In the genomic region with DNA sequence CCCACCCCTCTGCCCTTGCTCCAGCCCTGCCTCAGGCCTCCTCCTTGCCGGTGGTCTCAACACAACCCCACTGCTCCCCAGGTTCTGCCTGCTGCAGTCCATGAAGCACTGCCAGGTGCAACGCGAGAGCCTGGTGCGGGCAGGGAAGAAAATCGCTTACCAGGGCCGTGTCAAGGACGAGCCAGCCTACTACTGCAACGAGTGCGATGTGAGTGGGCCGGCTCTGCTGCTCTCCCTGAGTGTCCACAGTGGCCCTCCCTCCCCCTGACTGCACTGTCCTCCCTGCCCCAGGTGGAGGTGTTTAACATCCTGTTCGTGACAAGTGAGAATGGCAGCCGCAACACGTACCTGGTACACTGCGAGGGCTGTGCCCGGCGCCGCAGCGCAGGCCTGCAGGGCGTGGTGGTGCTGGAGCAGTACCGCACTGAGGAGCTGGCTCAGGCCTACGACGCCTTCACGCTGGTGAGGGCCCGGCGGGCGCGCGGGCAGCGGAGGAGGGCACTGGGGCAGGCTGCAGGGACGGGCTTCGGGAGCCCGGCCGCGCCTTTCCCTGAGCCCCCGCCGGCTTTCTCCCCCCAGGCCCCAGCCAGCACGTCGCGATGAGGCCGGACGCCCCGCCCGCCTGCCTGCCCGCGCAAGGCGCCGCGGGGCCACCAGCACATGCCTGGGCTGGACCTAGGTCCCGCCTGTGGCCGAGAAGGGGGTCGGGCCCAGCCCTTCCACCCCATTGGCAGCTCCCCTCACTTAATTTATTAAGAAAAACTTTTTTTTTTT, we compare ENCODE assay signal across 14 cellular contexts. TPM values are rescaled to one million over a fixed set of nuclear protein-coding genes. Genes with fewer than 3 reads are reported as not detected.
DNase-seq lines count a peak whose midpoint lies in the region; ATAC-seq and TF ChIP-seq lines count a peak whose summit lies in the region.
"Had no signal": no experiment of that assay in that cellular context is flagged by ENCODE, and none has a peak within 500 bp of the region (broad histone marks: within the 10 kb centered on the region; RNA-seq: fewer than 3 reads in every experiment).

No MANE protein-coding gene starts in this region.

- H3K27ac Mint-ChIP-seq in activated CD4-positive, alpha-beta T cell treated with anti-CD3 and anti-CD28 coated beads, Interleukin-2, amount 10 ng/mL, durations not matched to agents 7 days and 5 days: no peak overlapping the region
- no peak overlapping the region for H3K27ac Mint-ChIP-seq in activated naive CD4-positive, alpha-beta T cell treated with anti-CD3 and anti-CD28 coated beads, Interleukin-2, amount 10 ng/mL, durations not matched to agents 7 days and 5 days

- peak overlapping the region; percentile 19 for H3K4me3 ChIP-seq in H7 (ENCODE audit: insufficient read depth, low read depth, low read length)
- peak overlapping the region in 1 of 2 experiments; percentile 24 for H3K4me3 ChIP-seq in neutrophil (ENCODE audit: low read depth in 1 of 2, low read length in 1 of 2)

- H3K36me3 Mint-ChIP-seq in activated CD4-positive, alpha-beta T cell treated with anti-CD3 and anti-CD28 coated beads, Interleukin-2, amount 10 ng/mL, durations not matched to agents 7 days and 5 days (ENCODE audit: low read depth): peaks cover 6% of the 10 kb centered on the region
- peaks cover 13% of the 10 kb centered on the region for H3K36me3 Mint-ChIP-seq in activated naive CD4-positive, alpha-beta T cell treated with anti-CD3 and anti-CD28 coated beads, Interleukin-2, amount 10 ng/mL, durations not matched to agents 7 days and 5 days

- H3K4me3 Mint-ChIP-seq in activated CD4-positive, alpha-beta T cell treated with anti-CD3 and anti-CD28 coated beads, Interleukin-2, amount 10 ng/mL, durations not matched to agents 7 days and 5 days: no peak overlapping the region
- H3K4me3 Mint-ChIP-seq in activated naive CD4-positive, alpha-beta T cell treated with anti-CD3 and anti-CD28 coated beads, Interleukin-2, amount 10 ng/mL, durations not matched to agents 7 days and 5 days: no peak overlapping the region

- peaks cover 66 to 80% of the 10 kb centered on the region in 2 experiments for H3K4me1 ChIP-seq in neutrophil (ENCODE audit: control insufficient read depth in 1 of 2, insufficient read depth in 1 of 2, low read depth in 1 of 2, low read length in 1 of 2)

- TF ChIP-seq CTCF in neutrophil (IDR thresholded peaks at IDR 0.05): no peak

- H3K36me3 ChIP-seq in H7 (replicated peaks; ENCODE audit: control insufficient read depth, insufficient read depth, low read length) (no peaks in the 10 kb centered on the region), neutrophil (peaks cover 86% of the 10 kb centered on the region)

- H3K27ac ChIP-seq in neutrophil: peak overlapping the region; percentile 98
- H3K27ac ChIP-seq in substantia nigra (ENCODE audit: low read depth, low read length, poor library complexity, severe bottlenecking): no peak overlapping the region
- H3K27ac ChIP-seq: brain microvascular endothelial cell had no signal

- intact Hi-C loops in left ventricle myocardium superior (cut with micrococcal nuclease): no loop called here

- H3K27me3 Mint-ChIP-seq in activated CD4-positive, alpha-beta T cell treated with anti-CD3 and anti-CD28 coated beads, Interleukin-2, amount 10 ng/mL, durations not matched to agents 7 days and 5 days: no peaks in the 10 kb centered on the region
- H3K27me3 Mint-ChIP-seq in activated naive CD4-positive, alpha-beta T cell treated with anti-CD3 and anti-CD28 coated beads, Interleukin-2, amount 10 ng/mL, durations not matched to agents 7 days and 5 days: no peaks in the 10 kb centered on the region
- H3K27me3 Mint-ChIP-seq: naive thymus-derived CD8-positive, alpha-beta T cell had no signal

- no peaks in the 10 kb centered on the region for H3K9me3 Mint-ChIP-seq in activated CD4-positive, alpha-beta T cell treated with anti-CD3 and anti-CD28 coated beads, Interleukin-2, amount 10 ng/mL, durations not matched to agents 7 days and 5 days
- H3K9me3 Mint-ChIP-seq in activated naive CD4-positive, alpha-beta T cell treated with anti-CD3 and anti-CD28 coated beads, Interleukin-2, amount 10 ng/mL, durations not matched to agents 7 days and 5 days: no peaks in the 10 kb centered on the region
- H3K9me3 Mint-ChIP-seq: naive thymus-derived CD8-positive, alpha-beta T cell had no signal

- H3K9me3 ChIP-seq in neutrophil: peaks cover 16% of the 10 kb centered on the region

- ATAC-seq in left ventricle myocardium superior (no peak), HG02870 (IDR thresholded peaks at IDR 0.05; ENCODE audit: unreplicated experiment) (no peak)
- ATAC-seq: naive thymus-derived CD8-positive, alpha-beta T cell had no signal

- DNase-seq in activated CD4-positive, alpha-beta T cell treated with anti-CD3 and anti-CD28 coated beads for 1 hour: peak; percentile 41
- no peak for DNase-seq in activated CD4-positive, alpha-beta T cell treated with anti-CD3 and anti-CD28 coated beads, Interleukin-2, amount 10 ng/mL, durations not matched to agents 7 days and 5 days
- DNase-seq in H7: peak; percentile 84
- peak; percentile 55 for DNase-seq in left ventricle myocardium superior
- DNase-seq in substantia nigra (lab: John Stamatoyannopoulos, UW): no peak
- no peak for DNase-seq in activated naive CD4-positive, alpha-beta T cell treated with anti-CD3 and anti-CD28 coated beads, Interleukin-2, amount 10 ng/mL, durations not matched to agents 7 days and 5 days
- DNase-seq: 8988T, brain microvascular endothelial cell, foreskin fibroblast, MM.1S had no signal

- POLR2A ChIA-PET in activated CD4-positive, alpha-beta T cell treated with anti-CD3 and anti-CD28 coated beads, Interleukin-2, amount 10 ng/mL, durations not matched to agents 7 days and 5 days (lab: Charles Lee): no interaction called here

- peaks cover 22% of the 10 kb centered on the region for H3K4me1 Mint-ChIP-seq in activated CD4-positive, alpha-beta T cell treated with anti-CD3 and anti-CD28 coated beads, Interleukin-2, amount 10 ng/mL, durations not matched to agents 7 days and 5 days
- peaks cover 33% of the 10 kb centered on the region for H3K4me1 Mint-ChIP-seq in activated naive CD4-positive, alpha-beta T cell treated with anti-CD3 and anti-CD28 coated beads, Interleukin-2, amount 10 ng/mL, durations not matched to agents 7 days and 5 days

- CTCF ChIA-PET in activated CD4-positive, alpha-beta T cell treated with anti-CD3 and anti-CD28 coated beads, Interleukin-2, amount 10 ng/mL, durations not matched to agents 7 days and 5 days (lab: Charles Lee): interaction anchor here (0.6 kb wide), 2 partner anchors 12 to 86 kb away, joined by 3 to 4 read pairs; no protein-coding TSS in a partner anchor
- CTCF ChIA-PET in activated naive CD4-positive, alpha-beta T cell treated with anti-CD3 and anti-CD28 coated beads, Interleukin-2, amount 10 ng/mL, durations not matched to agents 7 days and 5 days (lab: Charles Lee): interaction anchor here (1.3 to 2.5 kb wide), 2 partner anchors 8 to 110 kb away, joined by 3 to 10 read pairs; no protein-coding TSS in a partner anchor

- H3K27me3 ChIP-seq in H7 (ENCODE audit: control insufficient read depth, insufficient read depth, low read length) (peaks cover 56% of the 10 kb centered on the region), neutrophil (no peaks in the 10 kb centered on the region)
- H3K27me3 ChIP-seq: brain microvascular endothelial cell had no signal

RNA-seq across cellular contexts. Expression of gene TMEM88, which starts 1.8 kb away (rescaled TPM):
- under 1 TPM; 0.55 to 0.87 TPM for total RNA-seq in activated CD4-positive, alpha-beta T cell treated with anti-CD3 and anti-CD28 coated beads, Interleukin-2, amount 10 ng/mL, durations not matched to agents 7 days and 5 days
- 7.2 and 27.0 TPM in 2 replicates for total RNA-seq in H7 (2014; rRNA removed; shearing (Covaris generic))
- 32.6 TPM for total RNA-seq in left ventricle myocardium superior
- total RNA-seq: H4 had no signal

RNA-seq across cellular contexts. Expression of gene NAA38, which starts 4.3 kb away (rescaled TPM):
- 10 to 100 TPM; 84.2 to 93.0 TPM for total RNA-seq in activated CD4-positive, alpha-beta T cell treated with anti-CD3 and anti-CD28 coated beads, Interleukin-2, amount 10 ng/mL, durations not matched to agents 7 days and 5 days
- total RNA-seq in H7 (2014; rRNA removed; shearing (Covaris generic)): 59.0 and 81.9 TPM in 2 replicates
- total RNA-seq in left ventricle myocardium superior: 93.2 TPM

RNA-seq across cellular contexts. Expression of gene CYB5D1, which starts 4.7 kb away (rescaled TPM):
- total RNA-seq in activated CD4-positive, alpha-beta T cell treated with anti-CD3 and anti-CD28 coated beads, Interleukin-2, amount 10 ng/mL, durations not matched to agents 7 days and 5 days: 1 to 10 TPM; 8.2 to 9.0 TPM
- 10.2 and 10.3 TPM in 2 replicates for total RNA-seq in H7 (2014; rRNA removed; shearing (Covaris generic))
- total RNA-seq in left ventricle myocardium superior: 25.6 TPM

RNA-seq across cellular contexts. Expression of gene KDM6B, which starts 19.1 kb away (rescaled TPM):
- 10 to 100 TPM; 12.3 to 12.8 TPM for total RNA-seq in activated CD4-positive, alpha-beta T cell treated with anti-CD3 and anti-CD28 coated beads, Interleukin-2, amount 10 ng/mL, durations not matched to agents 7 days and 5 days
- total RNA-seq in H7 (2014; rRNA removed; shearing (Covaris generic)): 1.1 and 1.6 TPM in 2 replicates
- 28.1 TPM for total RNA-seq in left ventricle myocardium superior

RNA-seq across cellular contexts. Expression of gene CHD3, which starts 35.5 kb away (rescaled TPM):
- 100 to 1,000 TPM; 216 to 223 TPM for total RNA-seq in activated CD4-positive, alpha-beta T cell treated with anti-CD3 and anti-CD28 coated beads, Interleukin-2, amount 10 ng/mL, durations not matched to agents 7 days and 5 days
- 30.1 TPM in 2 replicates for total RNA-seq in H7 (2014; rRNA removed; shearing (Covaris generic))
- total RNA-seq in left ventricle myocardium superior: 13.1 TPM

Comparison
In these comparisons a context has a peak if more than half of its experiments do, and no peak if none do; other contexts are left out.
1. DNase-seq: peak in activated CD4-positive, alpha-beta T cell treated with anti-CD3 and anti-CD28 coated beads for 1 hour (single experiment), H7 (single experiment) and left ventricle myocardium superior (single experiment); none in activated CD4-positive, alpha-beta T cell treated with anti-CD3 and anti-CD28 coated beads, Interleukin-2, amount 10 ng/mL, durations not matched to agents 7 days and 5 days (single experiment), substantia nigra (0 of 49) and activated naive CD4-positive, alpha-beta T cell treated with anti-CD3 and anti-CD28 coated beads, Interleukin-2, amount 10 ng/mL, durations not matched to agents 7 days and 5 days (single experiment).